Comparison of ENCODE assay signal across 23 cellular contexts in the genomic region with DNA sequence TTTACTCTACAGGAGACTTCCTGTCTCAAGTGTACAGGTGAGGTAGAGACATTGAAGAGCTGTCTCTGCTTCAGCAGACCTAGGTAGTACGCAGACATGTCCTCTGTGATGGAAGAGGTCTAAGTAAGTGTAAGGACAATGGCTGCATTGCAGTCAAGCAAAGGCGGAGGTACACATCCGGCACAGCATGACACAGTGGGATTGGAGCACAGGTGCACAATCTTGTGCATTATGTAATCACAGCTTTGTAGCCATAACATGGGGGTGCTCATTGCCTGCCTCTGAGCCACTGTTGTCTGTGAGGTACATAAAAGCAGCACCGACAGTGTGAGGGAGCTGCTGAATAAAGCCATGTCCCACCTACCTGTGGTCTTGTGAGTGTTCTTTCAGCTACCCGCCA.
A peak's percentile ranks its signal among the peaks of the same experiment; 100 is the strongest.
DNase-seq lines count a peak whose midpoint lies in the region; ATAC-seq and TF ChIP-seq lines count a peak whose summit lies in the region.
"Had no signal": no experiment of that assay in that cellular context is flagged by ENCODE, and none has a peak within 500 bp of the region (broad histone marks: within the 10 kb centered on the region; RNA-seq: fewer than 3 reads in every experiment).

No MANE protein-coding gene starts in this region.

- TF ChIP-seq EP300 in SK-N-SH (IDR thresholded peaks at IDR 0.05; ENCODE audit: borderline replicate concordance in 1 of 2, low read depth in 1 of 2, low read length in 1 of 2) = no peak

- peak overlapping the region; percentile 37 to 99; a peak in 3 of 4 replicates for H3K27ac ChIP-seq in SK-N-SH (ENCODE audit: low read depth in 2 of 2, low read length in 1 of 2)
- H3K27ac ChIP-seq: Peyer's patch, SK-N-MC had no signal

- no peak overlapping the region for H3K4me3 Mint-ChIP-seq in mesothelial cell of epicardium
- H3K4me3 Mint-ChIP-seq: CD4-positive, CD25-positive, alpha-beta regulatory T cell; H9; T-cell had no signal

- H3K9ac ChIP-seq in SK-N-SH = no peak overlapping the region

- H3K36me3 ChIP-seq in SK-N-SH (replicated peaks in 1 of 2; ENCODE audit: control insufficient read depth in 1 of 2, insufficient read depth in 2 of 2, low read length in 1 of 2) = no peaks in the 10 kb centered on the region
- H3K36me3 ChIP-seq: Peyer's patch had no signal

- no peaks in the 10 kb centered on the region for H3K27me3 Mint-ChIP-seq in mesothelial cell of epicardium (ENCODE audit: low read depth)

- H4K20me1 ChIP-seq in SK-N-SH (ENCODE audit: insufficient read depth) = no peaks in the 10 kb centered on the region

- no peak for TF ChIP-seq RAD21 in SK-N-SH (IDR thresholded peaks at IDR 0.05; ENCODE audit: low read length)

- no peaks in the 10 kb centered on the region for H3K9me2 ChIP-seq in SK-N-SH

- H3K4me1 ChIP-seq in SK-N-SH (ENCODE audit: control insufficient read depth in 1 of 2, insufficient read depth in 2 of 2, low read depth in 1 of 2, low read length in 1 of 2) = peaks cover 0 to 57% of the 10 kb centered on the region in 2 experiments; a peak in 2 of 4 replicates
- H3K4me1 ChIP-seq: Peyer's patch had no signal

- no peak for ATAC-seq in GM18867 (IDR thresholded peaks at IDR 0.05; ENCODE audit: unreplicated experiment)
- ATAC-seq: T-cell had no signal

- 93% methylated on average over 4 of the region's 5 CpGs for WGBS in SK-N-SH (ENCODE audit: low lambda C conversion rate)

- CTCF ChIA-PET in SK-N-SH (lab: Yijun Ruan, JAX) = interaction anchor here (1.0 to 2.4 kb wide), 10 partner anchors 9 to 388 kb away, joined by 3 to 13 read pairs (median 8); partner anchors contain the start of gene RGS4

- POLR2A ChIA-PET in SK-N-SH (lab: Yijun Ruan, JAX) = interaction anchor here (0.9 to 4.4 kb wide), 16 partner anchors 9 to 394 kb away, joined by 3 to 84 read pairs (median 6); partner anchors contain the start of genes NUF2, RGS4 and RGS5

- peaks cover 3% of the 10 kb centered on the region for H3F3A ChIP-seq in SK-N-SH (replicated peaks; ENCODE audit: insufficient read depth)

- DNase-seq in NCI-H1092 treated with DMSO at 0.1 percent for 48 hours (lab: John Stamatoyannopoulos, UW) = peak; percentile 24
- no peak for DNase-seq in NCI-H1092 (lab: John Stamatoyannopoulos, UW)
- peak; percentile 96 for DNase-seq in NCI-H146 (lab: John Stamatoyannopoulos, UW)
- no peak for DNase-seq in SK-N-SH
- no peak for DNase-seq in mesothelial cell of epicardium (ENCODE audit: low spot score in 2 of 2, unreplicated experiment in 2 of 2)
- no peak for DNase-seq in activated effector memory CD4-positive, alpha-beta T cell treated with anti-CD3 and anti-CD28 coated beads, Interleukin-2, amount 50 U/mL, for 16 hours
- DNase-seq in stimulated activated naive CD4-positive, alpha-beta T cell treated with Interleukin-2 at 50 U/mL for 16 hours (lab: John Stamatoyannopoulos, UW) = no peak
- DNase-seq: 8988T; Caco-2; CD4-positive, CD25-positive, alpha-beta regulatory T cell; DMS79 treated with DMSO at 0.1 percent for 48 hours; H9; KG1; MV-4-11; NCI-H1436 treated with DMSO at 0.1 percent for 48 hours; NCI-H226; NCI-H526; NK-92 treated with Interleukin-12 subunit alpha and Interleukin-12 subunit beta, amount 100 ng/mL, for 24 hours; Peyer's patch; Right ventricle myocardium superior; T-cell had no signal

- peaks cover 63% of the 10 kb centered on the region for H3K4me1 Mint-ChIP-seq in mesothelial cell of epicardium
- H3K4me1 Mint-ChIP-seq: CD4-positive, CD25-positive, alpha-beta regulatory T cell; H9 had no signal

- TF ChIP-seq CTCF in SK-N-SH (IDR thresholded peaks at IDR 0.05) (no peak), mesothelial cell of epicardium (IDR thresholded peaks at IDR 0.05; ENCODE audit: unreplicated experiment) (no peak)

- H2AFZ ChIP-seq in SK-N-SH (ENCODE audit: low read depth) = no peak overlapping the region

- no peaks in the 10 kb centered on the region for H3K36me3 Mint-ChIP-seq in mesothelial cell of epicardium
- H3K36me3 Mint-ChIP-seq: CD4-positive, CD25-positive, alpha-beta regulatory T cell; T-cell had no signal

- H3K27me3 ChIP-seq in SK-N-SH (ENCODE audit: insufficient read depth) = no peaks in the 10 kb centered on the region
- H3K27me3 ChIP-seq: Peyer's patch had no signal

- no peaks in the 10 kb centered on the region for H3K9me3 Mint-ChIP-seq in mesothelial cell of epicardium
- H3K9me3 Mint-ChIP-seq: CD4-positive, CD25-positive, alpha-beta regulatory T cell; H9; T-cell had no signal

- H3K4me2 ChIP-seq in SK-N-SH = no peak overlapping the region

- no peaks in the 10 kb centered on the region for H3K79me2 ChIP-seq in SK-N-SH (ENCODE audit: insufficient read depth)

- no peaks in the 10 kb centered on the region for H3K9me3 ChIP-seq in SK-N-SH
- H3K9me3 ChIP-seq: Caco-2, Peyer's patch had no signal

- peak overlapping the region; percentile 31 for H3K27ac Mint-ChIP-seq in mesothelial cell of epicardium
- H3K27ac Mint-ChIP-seq: CD4-positive, CD25-positive, alpha-beta regulatory T cell; H9; T-cell had no signal

- H3K4me3 ChIP-seq in SK-N-SH (ENCODE audit: low read depth in 2 of 2, low read length in 1 of 2) = no peak overlapping the region; a peak in 1 of 4 replicates
- H3K4me3 ChIP-seq: Peyer's patch, SK-N-MC had no signal

TF ChIP-seq in SK-N-SH, 30 proteins besides CTCF, POLR2A, EP300 and RAD21:
- TF ChIP-seq USF1 (IDR thresholded peaks at IDR 0.05; ENCODE audit: borderline replicate concordance, low read depth) (no peak), TCF12 (IDR thresholded peaks at IDR 0.05) (no peak), ZBTB33 (IDR thresholded peaks at IDR 0.05; ENCODE audit: borderline replicate concordance, low read depth) (no peak), FOXM1 (IDR thresholded peaks at IDR 0.05; ENCODE audit: low read depth) (no peak), GATA2 (CRISPR knock-in tag; IDR thresholded peaks at IDR 0.05) (no peak), CHD2 (IDR thresholded peaks at IDR 0.05; ENCODE audit: low read length, partially characterized antibody) (no peak), NRF1 (IDR thresholded peaks at IDR 0.05; ENCODE audit: low read depth, low read length) (no peak), REST (IDR thresholded peaks at IDR 0.05; ENCODE audit: low read depth, low read length) (no peak), PBX3 (IDR thresholded peaks at IDR 0.05) (no peak), POLR2AphosphoS5 (IDR thresholded peaks at IDR 0.05; ENCODE audit: low read depth, low read length) (no peak)

Comparison
In these comparisons a context has a peak if more than half of its experiments do, and no peak if none do; other contexts are left out.
1. DNase-seq: peak in NCI-H1092 treated with DMSO at 0.1 percent for 48 hours (single experiment) and NCI-H146 (single experiment); none in NCI-H1092 (single experiment), SK-N-SH (single experiment), mesothelial cell of epicardium (0 of 2), activated effector memory CD4-positive, alpha-beta T cell treated with anti-CD3 and anti-CD28 coated beads, Interleukin-2, amount 50 U/mL, for 16 hours (single experiment) and stimulated activated naive CD4-positive, alpha-beta T cell treated with Interleukin-2 at 50 U/mL for 16 hours (single experiment).